1 cellular context compared by ENCODE assay signal in the genomic region with DNA sequence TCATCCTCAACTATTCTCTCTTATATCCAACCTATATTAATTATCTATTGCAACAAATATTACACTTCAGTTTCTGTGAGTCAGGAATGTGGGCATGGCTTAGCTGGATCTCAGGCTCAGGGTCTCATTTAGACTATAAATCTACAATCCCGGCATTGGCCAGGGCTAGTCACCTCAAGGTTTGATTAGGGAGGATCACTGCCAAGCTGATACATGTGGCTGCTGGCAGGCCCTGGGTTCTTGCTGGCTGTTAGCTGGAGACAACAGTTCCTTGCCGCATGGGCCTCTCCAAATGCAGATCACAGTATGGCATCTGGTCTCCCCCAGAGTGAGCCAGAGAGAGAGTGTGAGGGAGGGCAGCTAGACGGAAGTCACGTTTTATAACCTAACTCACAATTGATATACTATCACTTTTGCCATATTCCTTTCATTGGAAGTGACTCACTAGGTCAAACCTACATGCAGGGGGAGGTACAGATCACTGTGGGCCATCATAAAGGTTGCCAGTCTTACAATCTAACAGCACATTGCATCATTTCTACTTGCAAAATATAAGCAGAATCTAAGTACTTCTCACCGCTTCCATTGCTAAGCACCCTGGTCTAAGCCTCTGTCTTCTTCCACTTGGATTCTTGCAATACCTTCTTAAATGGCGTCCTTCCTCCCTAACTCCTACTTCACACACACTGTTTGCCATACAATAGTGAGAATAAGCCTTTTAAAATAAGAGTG.
TF ChIP-seq lines count a peak whose summit lies in the region.

No MANE protein-coding gene starts in this region.

TF ChIP-seq in HCT116, 20 proteins besides CTCF, POLR2A, EP300 and RAD21 (continued from another document):
- TF ChIP-seq, protein P1, sequence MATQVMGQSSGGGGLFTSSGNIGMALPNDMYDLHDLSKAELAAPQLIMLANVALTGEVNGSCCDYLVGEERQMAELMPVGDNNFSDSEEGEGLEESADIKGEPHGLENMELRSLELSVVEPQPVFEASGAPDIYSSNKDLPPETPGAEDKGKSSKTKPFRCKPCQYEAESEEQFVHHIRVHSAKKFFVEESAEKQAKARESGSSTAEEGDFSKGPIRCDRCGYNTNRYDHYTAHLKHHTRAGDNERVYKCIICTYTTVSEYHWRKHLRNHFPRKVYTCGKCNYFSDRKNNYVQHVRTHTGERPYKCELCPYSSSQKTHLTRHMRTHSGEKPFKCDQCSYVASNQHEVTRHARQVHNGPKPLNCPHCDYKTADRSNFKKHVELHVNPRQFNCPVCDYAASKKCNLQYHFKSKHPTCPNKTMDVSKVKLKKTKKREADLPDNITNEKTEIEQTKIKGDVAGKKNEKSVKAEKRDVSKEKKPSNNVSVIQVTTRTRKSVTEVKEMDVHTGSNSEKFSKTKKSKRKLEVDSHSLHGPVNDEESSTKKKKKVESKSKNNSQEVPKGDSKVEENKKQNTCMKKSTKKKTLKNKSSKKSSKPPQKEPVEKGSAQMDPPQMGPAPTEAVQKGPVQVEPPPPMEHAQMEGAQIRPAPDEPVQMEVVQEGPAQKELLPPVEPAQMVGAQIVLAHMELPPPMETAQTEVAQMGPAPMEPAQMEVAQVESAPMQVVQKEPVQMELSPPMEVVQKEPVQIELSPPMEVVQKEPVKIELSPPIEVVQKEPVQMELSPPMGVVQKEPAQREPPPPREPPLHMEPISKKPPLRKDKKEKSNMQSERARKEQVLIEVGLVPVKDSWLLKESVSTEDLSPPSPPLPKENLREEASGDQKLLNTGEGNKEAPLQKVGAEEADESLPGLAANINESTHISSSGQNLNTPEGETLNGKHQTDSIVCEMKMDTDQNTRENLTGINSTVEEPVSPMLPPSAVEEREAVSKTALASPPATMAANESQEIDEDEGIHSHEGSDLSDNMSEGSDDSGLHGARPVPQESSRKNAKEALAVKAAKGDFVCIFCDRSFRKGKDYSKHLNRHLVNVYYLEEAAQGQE (IDR thresholded peaks at IDR 0.05; ENCODE audit: low read depth) = no peak
